1 cellular context compared by ENCODE assay signal in the genomic region with DNA sequence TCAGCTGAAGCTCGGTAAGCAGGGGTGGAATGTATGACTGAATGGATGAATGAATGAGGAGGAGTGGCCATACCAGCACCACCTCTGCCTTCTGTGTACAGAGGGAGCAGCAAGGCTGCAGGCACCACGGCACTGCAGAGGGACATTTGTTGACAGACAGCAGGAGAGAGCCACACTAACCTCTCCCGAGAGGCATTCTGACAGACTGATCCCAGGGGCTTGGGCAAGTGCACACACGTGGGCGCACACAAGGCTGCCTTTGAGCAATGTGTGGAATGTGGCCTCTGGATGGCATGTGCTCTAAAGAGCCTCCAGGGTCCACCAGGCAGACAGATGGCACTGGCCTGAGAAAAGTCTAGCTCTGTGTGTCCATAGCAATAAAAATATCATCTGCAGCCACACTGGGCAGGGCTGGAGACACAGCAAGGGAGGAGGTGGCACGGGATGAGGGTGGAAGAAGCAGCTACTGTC.
TF ChIP-seq lines count a peak whose summit lies in the region.

No MANE protein-coding gene starts in this region.

TF ChIP-seq in HepG2, 621 proteins besides CTCF, POLR2A, EP300 and RAD21 (continued from another document and continues in another):
- no peak for TF ChIP-seq ARID3A (IDR thresholded peaks at IDR 0.05; ENCODE audit: low read depth, low read length)
- TF ChIP-seq NFRKB (IDR thresholded peaks at IDR 0.05), result no peak
- TF ChIP-seq ZNF407 (CRISPR knock-in tag; IDR thresholded peaks at IDR 0.05; ENCODE audit: not compliant biosample characterization), result no peak
- peak; percentile 70 for TF ChIP-seq BHLHE40 (IDR thresholded peaks at IDR 0.05; ENCODE audit: low read length)
- no peak for TF ChIP-seq ZFP37 (CRISPR knock-in tag; IDR thresholded peaks at IDR 0.05; ENCODE audit: borderline replicate concordance)
- TF ChIP-seq, protein P1, sequence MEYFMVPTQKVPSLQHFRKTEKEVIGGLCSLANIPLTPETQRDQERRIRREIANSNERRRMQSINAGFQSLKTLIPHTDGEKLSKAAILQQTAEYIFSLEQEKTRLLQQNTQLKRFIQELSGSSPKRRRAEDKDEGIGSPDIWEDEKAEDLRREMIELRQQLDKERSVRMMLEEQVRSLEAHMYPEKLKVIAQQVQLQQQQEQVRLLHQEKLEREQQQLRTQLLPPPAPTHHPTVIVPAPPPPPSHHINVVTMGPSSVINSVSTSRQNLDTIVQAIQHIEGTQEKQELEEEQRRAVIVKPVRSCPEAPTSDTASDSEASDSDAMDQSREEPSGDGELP (IDR thresholded peaks at IDR 0.05; ENCODE audit: borderline replicate concordance, low read depth), result no peak
- TF ChIP-seq MEIS2 (CRISPR knock-in tag; IDR thresholded peaks at IDR 0.05), result no peak
- TF ChIP-seq FOXP4 (CRISPR knock-in tag; IDR thresholded peaks at IDR 0.05), result 0 out of 2 replicates have a peak, but pooled peaks have one; percentile 56
- no peak for TF ChIP-seq HIVEP1 (CRISPR knock-in tag; IDR thresholded peaks at IDR 0.05)
- TF ChIP-seq ZNF768 (CRISPR knock-in tag; IDR thresholded peaks at IDR 0.05), result no peak
- no peak for TF ChIP-seq PAWR (CRISPR knock-in tag; IDR thresholded peaks at IDR 0.05; ENCODE audit: borderline replicate concordance)
- TF ChIP-seq HDAC1 (CRISPR knock-in tag; IDR thresholded peaks at IDR 0.05), result peak; percentile 67
- TF ChIP-seq, protein P2, sequence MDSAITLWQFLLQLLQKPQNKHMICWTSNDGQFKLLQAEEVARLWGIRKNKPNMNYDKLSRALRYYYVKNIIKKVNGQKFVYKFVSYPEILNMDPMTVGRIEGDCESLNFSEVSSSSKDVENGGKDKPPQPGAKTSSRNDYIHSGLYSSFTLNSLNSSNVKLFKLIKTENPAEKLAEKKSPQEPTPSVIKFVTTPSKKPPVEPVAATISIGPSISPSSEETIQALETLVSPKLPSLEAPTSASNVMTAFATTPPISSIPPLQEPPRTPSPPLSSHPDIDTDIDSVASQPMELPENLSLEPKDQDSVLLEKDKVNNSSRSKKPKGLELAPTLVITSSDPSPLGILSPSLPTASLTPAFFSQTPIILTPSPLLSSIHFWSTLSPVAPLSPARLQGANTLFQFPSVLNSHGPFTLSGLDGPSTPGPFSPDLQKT (CRISPR knock-in tag; IDR thresholded peaks at IDR 0.05; ENCODE audit: borderline replicate concordance), result no peak
- TF ChIP-seq MBD4 (IDR thresholded peaks at IDR 0.05; ENCODE audit: borderline replicate concordance, low read length), result no peak
- no peak for TF ChIP-seq ZBTB21 (CRISPR knock-in tag; IDR thresholded peaks at IDR 0.05)
- no peak for TF ChIP-seq ZNF567 (CRISPR knock-in tag; IDR thresholded peaks at IDR 0.05; ENCODE audit: borderline replicate concordance)
- TF ChIP-seq AKAP8 (CRISPR knock-in tag; IDR thresholded peaks at IDR 0.05), result no peak
- TF ChIP-seq SIX1 (CRISPR knock-in tag; IDR thresholded peaks at IDR 0.05; ENCODE audit: borderline replicate concordance), result no peak
- peak; percentile 63; the same call in 1 of the 2 replicates for TF ChIP-seq TGIF2 (CRISPR knock-in tag; IDR thresholded peaks at IDR 0.05)
- TF ChIP-seq TP53 (CRISPR knock-in tag; conservative IDR thresholded peaks at IDR 0.05), result no peak
- no peak for TF ChIP-seq PRPF4 (IDR thresholded peaks at IDR 0.05; ENCODE audit: low read depth, low read length, poor library complexity, severe bottlenecking)
- TF ChIP-seq, protein P3, sequence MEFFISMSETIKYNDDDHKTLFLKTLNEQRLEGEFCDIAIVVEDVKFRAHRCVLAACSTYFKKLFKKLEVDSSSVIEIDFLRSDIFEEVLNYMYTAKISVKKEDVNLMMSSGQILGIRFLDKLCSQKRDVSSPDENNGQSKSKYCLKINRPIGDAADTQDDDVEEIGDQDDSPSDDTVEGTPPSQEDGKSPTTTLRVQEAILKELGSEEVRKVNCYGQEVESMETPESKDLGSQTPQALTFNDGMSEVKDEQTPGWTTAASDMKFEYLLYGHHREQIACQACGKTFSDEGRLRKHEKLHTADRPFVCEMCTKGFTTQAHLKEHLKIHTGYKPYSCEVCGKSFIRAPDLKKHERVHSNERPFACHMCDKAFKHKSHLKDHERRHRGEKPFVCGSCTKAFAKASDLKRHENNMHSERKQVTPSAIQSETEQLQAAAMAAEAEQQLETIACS (CRISPR knock-in tag; IDR thresholded peaks at IDR 0.05), result no peak
- TF ChIP-seq FIP1L1 (IDR thresholded peaks at IDR 0.05; ENCODE audit: borderline replicate concordance, insufficient read depth, low read depth, low read length), result no peak
- TF ChIP-seq NFKB2 (CRISPR knock-in tag; IDR thresholded peaks at IDR 0.05; ENCODE audit: borderline replicate concordance), result no peak
- TF ChIP-seq SPEN (CRISPR knock-in tag; IDR thresholded peaks at IDR 0.05; ENCODE audit: low read depth), result 0 out of 2 replicates have a peak, but pooled peaks have one; percentile 24
- no peak for TF ChIP-seq ZFP41 (CRISPR knock-in tag; IDR thresholded peaks at IDR 0.05; ENCODE audit: borderline replicate concordance)
- TF ChIP-seq ZNF432 (CRISPR knock-in tag; IDR thresholded peaks at IDR 0.05; ENCODE audit: borderline replicate concordance), result no peak
- TF ChIP-seq SMAD1 (CRISPR knock-in tag; IDR thresholded peaks at IDR 0.05; ENCODE audit: borderline replicate concordance, low read depth), result no peak
- no peak for TF ChIP-seq ZFY (CRISPR knock-in tag; IDR thresholded peaks at IDR 0.05)
- TF ChIP-seq ZSCAN25 (CRISPR knock-in tag; IDR thresholded peaks at IDR 0.05), result no peak
- no peak for TF ChIP-seq CENPX (CRISPR knock-in tag; IDR thresholded peaks at IDR 0.05)
- no peak for TF ChIP-seq ZNF44 (CRISPR knock-in tag; IDR thresholded peaks at IDR 0.05)
- no peak for TF ChIP-seq ZNF564 (CRISPR knock-in tag; IDR thresholded peaks at IDR 0.05)
- TF ChIP-seq PREB (CRISPR knock-in tag; IDR thresholded peaks at IDR 0.05), result no peak
- TF ChIP-seq ZNF615 (CRISPR knock-in tag; IDR thresholded peaks at IDR 0.05; ENCODE audit: borderline replicate concordance), result 0 out of 2 replicates have a peak, but pooled peaks have one; percentile 33
- TF ChIP-seq ATM (IDR thresholded peaks at IDR 0.05; ENCODE audit: borderline replicate concordance), result no peak
- TF ChIP-seq PAF1 (CRISPR knock-in tag; IDR thresholded peaks at IDR 0.05), result no peak
- TF ChIP-seq KAT7 (CRISPR knock-in tag; IDR thresholded peaks at IDR 0.05; ENCODE audit: borderline replicate concordance), result no peak
- 0 out of 2 replicates have a peak, but pooled peaks have one; percentile 44 for TF ChIP-seq TARDBP (CRISPR knock-in tag; IDR thresholded peaks at IDR 0.05)
- TF ChIP-seq RAD51 (IDR thresholded peaks at IDR 0.05; ENCODE audit: borderline replicate concordance), result no peak
- TF ChIP-seq, protein P4, sequence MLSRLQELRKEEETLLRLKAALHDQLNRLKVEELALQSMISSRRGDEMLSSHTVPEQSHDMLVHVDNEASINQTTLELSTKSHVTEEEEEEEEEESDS (CRISPR knock-in tag; IDR thresholded peaks at IDR 0.05; ENCODE audit: borderline replicate concordance), result no peak
- TF ChIP-seq RNF2 (conservative IDR thresholded peaks at IDR 0.05; ENCODE audit: low read depth), result no peak
- no peak for TF ChIP-seq ARNT (IDR thresholded peaks at IDR 0.05)
- no peak for TF ChIP-seq ELF4 (CRISPR knock-in tag; IDR thresholded peaks at IDR 0.05; ENCODE audit: borderline replicate concordance)
- no peak for TF ChIP-seq ZNF264 (CRISPR knock-in tag; IDR thresholded peaks at IDR 0.05)
- TF ChIP-seq ZNF773 (CRISPR knock-in tag; IDR thresholded peaks at IDR 0.05; ENCODE audit: borderline replicate concordance), result no peak
